In genomic region chr22:19117111-19117512, GRCh38 we compare ENCODE assay signal across 17 cellular contexts. TPM values are rescaled to one million over a fixed set of nuclear protein-coding genes. Genes with fewer than 3 reads are reported as not detected.
A peak's percentile ranks its signal among the peaks of the same experiment; 100 is the strongest.
DNase-seq lines count a peak whose midpoint lies in the region; ATAC-seq and TF ChIP-seq lines count a peak whose summit lies in the region.
"Had no signal": no experiment of that assay in that cellular context is flagged by ENCODE, and none has a peak within 500 bp of the region (broad histone marks: within the 10 kb centered on the region; RNA-seq: fewer than 3 reads in every experiment).

No MANE protein-coding gene starts in this region.

- H3K27me3 ChIP-seq in esophagus squamous epithelium (no peaks in the 10 kb centered on the region), transverse colon (no peaks in the 10 kb centered on the region)
- H3K27me3 ChIP-seq: BE2C, uterus had no signal

- intact Hi-C loops in activated CD8-positive, alpha-beta T cell treated with anti-CD3 and anti-CD28 coated beads for 36 hours (cut with micrococcal nuclease), result no loop called here
- intact Hi-C loops in esophagus squamous epithelium (cut with DNase I), result no loop called here
- intact Hi-C loops in transverse colon (cut with DNase I; ENCODE audit: low total_unique reads), result no loop called here

- no peak overlapping the region for H3K4me3 Mint-ChIP-seq in activated CD8-positive, alpha-beta T cell treated with anti-CD3 and anti-CD28 coated beads, Interleukin-2, amount 10 ng/mL, durations not matched to agents 7 days and 5 days
- H3K4me3 Mint-ChIP-seq in activated CD8-positive, alpha-beta T cell treated with anti-CD3 and anti-CD28 coated beads for 36 hours, result no peak overlapping the region
- H3K4me3 Mint-ChIP-seq: activated T-cell treated with anti-CD3 and anti-CD28 coated beads, Interleukin-2, amount 50 U/mL, for 24 hours had no signal

- H3K27ac ChIP-seq in esophagus squamous epithelium, result peak overlapping the region in 3 of 4 donors; percentile 5 to 46 (median 18)
- H3K27ac ChIP-seq in transverse colon, result peak overlapping the region in 1 of 4 donors; percentile 18
- H3K27ac ChIP-seq: uterus had no signal

- H3K36me3 Mint-ChIP-seq in activated CD8-positive, alpha-beta T cell treated with anti-CD3 and anti-CD28 coated beads, Interleukin-2, amount 10 ng/mL, durations not matched to agents 7 days and 5 days (ENCODE audit: low read depth), result peaks cover 18% of the 10 kb centered on the region
- H3K36me3 Mint-ChIP-seq in activated CD8-positive, alpha-beta T cell treated with anti-CD3 and anti-CD28 coated beads for 36 hours (ENCODE audit: low read depth), result peaks cover 8% of the 10 kb centered on the region
- H3K36me3 Mint-ChIP-seq: immature natural killer cell had no signal

- in situ Hi-C loops in transverse colon (cut with MboI; ENCODE audit: low pct_ligation_motif_present in 1 of 4, low pct_unique_long_range_greater_than_20kb in 1 of 4, low sequenced_read_pairs in 3 of 4), result no loop called here

- TF ChIP-seq CTCF in activated CD8-positive, alpha-beta T cell treated with anti-CD3 and anti-CD28 coated beads for 36 hours (IDR thresholded peaks at IDR 0.05), result no peak
- TF ChIP-seq CTCF in esophagus squamous epithelium (IDR thresholded peaks at IDR 0.05) (no peak), transverse colon (IDR thresholded peaks at IDR 0.05) (no peak)

- ATAC-seq in activated CD8-positive, alpha-beta T cell treated with anti-CD3 and anti-CD28 coated beads, Interleukin-2, amount 10 ng/mL, durations not matched to agents 7 days and 5 days, result no peak
- ATAC-seq in activated CD8-positive, alpha-beta T cell treated with anti-CD3 and anti-CD28 coated beads for 36 hours, result no peak
- ATAC-seq in GM18861 (IDR thresholded peaks at IDR 0.05; ENCODE audit: unreplicated experiment) (no peak), GM18907 (IDR thresholded peaks at IDR 0.05; ENCODE audit: unreplicated experiment) (no peak), GM19324 (IDR thresholded peaks at IDR 0.05; ENCODE audit: low FRiP score, unreplicated experiment) (no peak)

- CTCF ChIA-PET in activated CD8-positive, alpha-beta T cell treated with anti-CD3 and anti-CD28 coated beads, Interleukin-2, amount 10 ng/mL, durations not matched to agents 7 days and 5 days (lab: Charles Lee), result interaction anchor here (0.6 to 1.3 kb wide), 2 partner anchors 9 to 28 kb away, joined by 3 read pairs; partner anchors contain the start of gene ESS2
- CTCF ChIA-PET in activated CD8-positive, alpha-beta T cell treated with anti-CD3 and anti-CD28 coated beads for 36 hours (lab: Charles Lee), result interaction anchor here (1.7 to 2.4 kb wide), 2 partner anchors 12 to 28 kb away, joined by 3 to 6 read pairs; partner anchors contain the start of gene ESS2

- WGBS in esophagus squamous epithelium, 2 donors, result 34 to 55% methylated on average over 8 to 9 of the region's 9 CpGs
- 57% methylated on average over 9 of the region's 9 CpGs; no CpG with 5 or more reads in 1 of the 2 donors for WGBS in transverse colon (ENCODE audit: low coverage in 1 of 2), 2 donors

- no peak for TF ChIP-seq EP300 in transverse colon (IDR thresholded peaks at IDR 0.05; ENCODE audit: low read depth)

- DNase-seq in activated CD8-positive, alpha-beta T cell treated with anti-CD3 and anti-CD28 coated beads, Interleukin-2, amount 10 ng/mL, durations not matched to agents 7 days and 5 days, result no peak
- no peak for DNase-seq in activated CD8-positive, alpha-beta T cell treated with anti-CD3 and anti-CD28 coated beads for 36 hours
- DNase-seq in NCI-H345 (lab: John Stamatoyannopoulos, UW), result peak; percentile 77
- no peak for DNase-seq in esophagus squamous epithelium (lab: John Stamatoyannopoulos, UW)
- peak; percentile 52 for DNase-seq in transverse colon
- DNase-seq: activated CD4-positive, CD25-positive, alpha-beta regulatory T cell treated with anti-CD3 and anti-CD28 coated beads, Interleukin-2, amount 50 U/mL, for 72 hours; activated T-cell treated with anti-CD3 and anti-CD28 coated beads, Interleukin-2, amount 50 U/mL, for 24 hours; BE2C; foreskin melanocyte; HCEC 1CT; immature natural killer cell; midbrain; uterus had no signal

- H3K36me3 ChIP-seq in esophagus squamous epithelium, result peaks cover 0 to 20% (median 0%) of the 10 kb centered on the region in 3 donors
- no peaks in the 10 kb centered on the region for H3K36me3 ChIP-seq in transverse colon
- H3K36me3 ChIP-seq: BE2C, uterus had no signal

- no peak overlapping the region for H3K4me3 ChIP-seq in esophagus squamous epithelium
- no peak overlapping the region for H3K4me3 ChIP-seq in transverse colon
- H3K4me3 ChIP-seq: uterus had no signal

- H3K4me1 ChIP-seq in esophagus squamous epithelium, result peaks cover 22 to 91% (median 55%) of the 10 kb centered on the region in 3 donors
- peaks cover 21 to 46% (median 43%) of the 10 kb centered on the region in 4 donors for H3K4me1 ChIP-seq in transverse colon
- H3K4me1 ChIP-seq: BE2C had no signal

- H3K4me1 Mint-ChIP-seq in activated CD8-positive, alpha-beta T cell treated with anti-CD3 and anti-CD28 coated beads, Interleukin-2, amount 10 ng/mL, durations not matched to agents 7 days and 5 days (ENCODE audit: low read depth), result peaks cover 56% of the 10 kb centered on the region
- H3K4me1 Mint-ChIP-seq in activated CD8-positive, alpha-beta T cell treated with anti-CD3 and anti-CD28 coated beads for 36 hours (ENCODE audit: low read depth), result peaks cover 70% of the 10 kb centered on the region

- no peaks in the 10 kb centered on the region for H3K27me3 Mint-ChIP-seq in activated CD8-positive, alpha-beta T cell treated with anti-CD3 and anti-CD28 coated beads, Interleukin-2, amount 10 ng/mL, durations not matched to agents 7 days and 5 days (ENCODE audit: low read depth)
- H3K27me3 Mint-ChIP-seq in activated CD8-positive, alpha-beta T cell treated with anti-CD3 and anti-CD28 coated beads for 36 hours, result no peaks in the 10 kb centered on the region
- H3K27me3 Mint-ChIP-seq: activated T-cell treated with anti-CD3 and anti-CD28 coated beads, Interleukin-2, amount 50 U/mL, for 24 hours had no signal

- H3K9me3 ChIP-seq in esophagus squamous epithelium, result no peaks in the 10 kb centered on the region
- H3K9me3 ChIP-seq in transverse colon, result no peaks in the 10 kb centered on the region
- H3K9me3 ChIP-seq: BE2C, uterus had no signal

- peak overlapping the region; percentile 25 for H3K27ac Mint-ChIP-seq in activated CD8-positive, alpha-beta T cell treated with anti-CD3 and anti-CD28 coated beads, Interleukin-2, amount 10 ng/mL, durations not matched to agents 7 days and 5 days
- no peak overlapping the region for H3K27ac Mint-ChIP-seq in activated CD8-positive, alpha-beta T cell treated with anti-CD3 and anti-CD28 coated beads for 36 hours
- H3K27ac Mint-ChIP-seq: activated T-cell treated with anti-CD3 and anti-CD28 coated beads, Interleukin-2, amount 50 U/mL, for 24 hours had no signal

- TF ChIP-seq POLR2A in esophagus squamous epithelium (IDR thresholded peaks at IDR 0.05) (no peak), transverse colon (IDR thresholded peaks at IDR 0.05) (no peak)

- H3K9me3 Mint-ChIP-seq in activated CD8-positive, alpha-beta T cell treated with anti-CD3 and anti-CD28 coated beads, Interleukin-2, amount 10 ng/mL, durations not matched to agents 7 days and 5 days (ENCODE audit: insufficient read depth), result no peaks in the 10 kb centered on the region
- H3K9me3 Mint-ChIP-seq in activated CD8-positive, alpha-beta T cell treated with anti-CD3 and anti-CD28 coated beads for 36 hours, result no peaks in the 10 kb centered on the region
- H3K9me3 Mint-ChIP-seq: activated T-cell treated with anti-CD3 and anti-CD28 coated beads, Interleukin-2, amount 50 U/mL, for 24 hours; immature natural killer cell had no signal

- POLR2A ChIA-PET in activated CD8-positive, alpha-beta T cell treated with anti-CD3 and anti-CD28 coated beads, Interleukin-2, amount 10 ng/mL, durations not matched to agents 7 days and 5 days (lab: Charles Lee), result no interaction called here
- POLR2A ChIA-PET in activated CD8-positive, alpha-beta T cell treated with anti-CD3 and anti-CD28 coated beads for 36 hours (lab: Charles Lee), result no interaction called here

RNA-seq across cellular contexts. Expression of gene DGCR2, which starts 5.1 kb away (rescaled TPM):
- 10 to 100 TPM; 30.5 to 34.2 TPM for total RNA-seq in activated CD8-positive, alpha-beta T cell treated with anti-CD3 and anti-CD28 coated beads, Interleukin-2, amount 10 ng/mL, durations not matched to agents 7 days and 5 days
- total RNA-seq in activated CD8-positive, alpha-beta T cell treated with anti-CD3 and anti-CD28 coated beads for 36 hours, result 10 to 100 TPM; 18.0 to 20.0 TPM
- 10 to 100 TPM; 42.5 to 75.2 (median 50.8) TPM for total RNA-seq in esophagus squamous epithelium
- total RNA-seq in transverse colon, result 100 to 1,000 TPM in 1 of 4 donors, 10 to 100 TPM in 3; 71.6 to 106 (median 94.3) TPM

RNA-seq across cellular contexts. Expression of gene TSSK2, which starts 14.0 kb away (rescaled TPM):
- not detected for total RNA-seq in activated CD8-positive, alpha-beta T cell treated with anti-CD3 and anti-CD28 coated beads, Interleukin-2, amount 10 ng/mL, durations not matched to agents 7 days and 5 days
- not detected for total RNA-seq in activated CD8-positive, alpha-beta T cell treated with anti-CD3 and anti-CD28 coated beads for 36 hours
- total RNA-seq in esophagus squamous epithelium (under 1 TPM in 1 of 4 donors, not detected in 3; 0.18 TPM), transverse colon (not detected)
- total RNA-seq: HT1080 had no signal

RNA-seq across cellular contexts. Expression of gene ESS2, which starts 27.3 kb away (rescaled TPM):
- 10 to 100 TPM; 18.8 to 19.6 TPM for total RNA-seq in activated CD8-positive, alpha-beta T cell treated with anti-CD3 and anti-CD28 coated beads, Interleukin-2, amount 10 ng/mL, durations not matched to agents 7 days and 5 days
- total RNA-seq in activated CD8-positive, alpha-beta T cell treated with anti-CD3 and anti-CD28 coated beads for 36 hours, result 10 to 100 TPM; 11.7 to 12.9 TPM
- total RNA-seq in esophagus squamous epithelium, result 10 to 100 TPM in 2 of 4 donors, 1 to 10 TPM in 2; 7.8 to 12.4 (median 10.4) TPM
- 10 to 100 TPM in 2 of 4 donors, 1 to 10 TPM in 2; 3.8 to 13.7 (median 10.4) TPM for total RNA-seq in transverse colon

RNA-seq across cellular contexts. Expression of gene GSC2, which starts 33.0 kb away (rescaled TPM):
- not detected for total RNA-seq in activated CD8-positive, alpha-beta T cell treated with anti-CD3 and anti-CD28 coated beads, Interleukin-2, amount 10 ng/mL, durations not matched to agents 7 days and 5 days
- not detected for total RNA-seq in activated CD8-positive, alpha-beta T cell treated with anti-CD3 and anti-CD28 coated beads for 36 hours
- not detected for total RNA-seq in esophagus squamous epithelium
- not detected for total RNA-seq in transverse colon
- total RNA-seq: HT1080, uterus had no signal

Comparison
In these comparisons a context has a peak if more than half of its experiments do, and no peak if none do; other contexts are left out.
1. DNase-seq: peak in NCI-H345 (single experiment) and transverse colon (single experiment); none in activated CD8-positive, alpha-beta T cell treated with anti-CD3 and anti-CD28 coated beads, Interleukin-2, amount 10 ng/mL, durations not matched to agents 7 days and 5 days (single experiment), activated CD8-positive, alpha-beta T cell treated with anti-CD3 and anti-CD28 coated beads for 36 hours (single experiment) and esophagus squamous epithelium (single experiment).